Comparison of ENCODE assay signal across 8 cellular contexts in genomic region chr15:40807888-40808194, GRCh38. TPM values are rescaled to one million over a fixed set of nuclear protein-coding genes. Genes with fewer than 3 reads are reported as not detected.
DNase-seq lines count a peak whose midpoint lies in the region; ATAC-seq and TF ChIP-seq lines count a peak whose summit lies in the region.

No MANE protein-coding gene starts in this region.

- peak overlapping the region; percentile 82 for H3K4me2 ChIP-seq in skeletal muscle satellite cell (ENCODE audit: low read length)

- no peaks in the 10 kb centered on the region for H3K27me3 ChIP-seq in H7 (ENCODE audit: control insufficient read depth, insufficient read depth, low read length)
- no peaks in the 10 kb centered on the region for H3K27me3 ChIP-seq in gastroesophageal sphincter
- no peaks in the 10 kb centered on the region for H3K27me3 ChIP-seq in skeletal muscle satellite cell (ENCODE audit: control insufficient read depth, insufficient read depth, low read length)

- 4 to 16% methylated on average over 10 to 12 of the region's 13 CpGs for WGBS in gastroesophageal sphincter (ENCODE audit: low coverage in 1 of 2), 2 donors

- H3K27ac ChIP-seq in VCaP (peak overlapping the region; percentile 87; the same call in 1 of the 2 replicates), gastroesophageal sphincter (peak overlapping the region in 3 of 4 donors; percentile 96 to 98 (median 96))

- DNase-seq in H7 (no peak), NCI-H510A (lab: John Stamatoyannopoulos, UW) (no peak), NCI-H2171 (lab: John Stamatoyannopoulos, UW) (no peak), NCI-H748 (lab: John Stamatoyannopoulos, UW; ENCODE audit: unreplicated experiment) (no peak), cerebellum (ENCODE audit: low spot score) (no peak)

- TF ChIP-seq EP300 in gastroesophageal sphincter (IDR thresholded peaks at IDR 0.05), result no peak

- H3K36me3 ChIP-seq in H7 (replicated peaks; ENCODE audit: control insufficient read depth, insufficient read depth, low read length), result peaks cover 2% of the 10 kb centered on the region; the same call in 1 of the 2 replicates
- H3K36me3 ChIP-seq in gastroesophageal sphincter, result peaks cover 0 to 33% of the 10 kb centered on the region in 2 donors
- H3K36me3 ChIP-seq in skeletal muscle satellite cell (ENCODE audit: insufficient read depth, low read length), result peaks cover 21% of the 10 kb centered on the region

- no peak for ATAC-seq in gastroesophageal sphincter

- no peaks in the 10 kb centered on the region for H3K9me3 ChIP-seq in gastroesophageal sphincter
- H3K9me3 ChIP-seq in skeletal muscle satellite cell (replicated peaks; ENCODE audit: low read length), result no peaks in the 10 kb centered on the region

- peaks cover 3 to 42% (median 22%) of the 10 kb centered on the region in 3 donors for H3K4me1 ChIP-seq in gastroesophageal sphincter
- H3K4me1 ChIP-seq in skeletal muscle satellite cell (ENCODE audit: control insufficient read depth, insufficient read depth, low read length), result peaks cover 16% of the 10 kb centered on the region

- H3K9ac ChIP-seq in skeletal muscle satellite cell (ENCODE audit: low read depth, low read length), result peak overlapping the region; percentile 93

- TF ChIP-seq POLR2A in gastroesophageal sphincter (IDR thresholded peaks at IDR 0.05), result no peak

- H3K4me3 ChIP-seq in H7 (ENCODE audit: insufficient read depth, low read depth, low read length), result peak overlapping the region; percentile 100
- H3K4me3 ChIP-seq in gastroesophageal sphincter, result peak overlapping the region; percentile 70 to 88
- peak overlapping the region; percentile 87 for H3K4me3 ChIP-seq in skeletal muscle satellite cell (ENCODE audit: low read length)

- TF ChIP-seq CTCF in VCaP (conservative IDR thresholded peaks at IDR 0.05), result no peak
- no peak for TF ChIP-seq CTCF in gastroesophageal sphincter (IDR thresholded peaks at IDR 0.05)

RNA-seq across cellular contexts. Expression of gene DNAJC17, which starts 0.6 kb away (rescaled TPM):
- total RNA-seq in H7 (2014; rRNA removed; shearing (Covaris generic)), result 28.2 and 34.6 TPM in 2 replicates
- total RNA-seq in gastroesophageal sphincter (10 to 100 TPM in 3 of 4 donors, 1 to 10 TPM in 1; 7.8 to 20.5 (median 17.8) TPM), cerebellum (15.3 TPM)
- total RNA-seq in skeletal muscle satellite cell (2012; rRNA removed), result 10.7 and 13.9 TPM in 2 replicates

RNA-seq across cellular contexts. Expression of gene ZFYVE19, which starts 1.0 kb away (rescaled TPM):
- 25.5 and 30.0 TPM in 2 replicates for total RNA-seq in H7 (2014; rRNA removed; shearing (Covaris generic))
- 10 to 100 TPM; 13.3 to 25.5 (median 19.7) TPM for total RNA-seq in gastroesophageal sphincter
- 16.6 and 18.0 TPM in 2 replicates for total RNA-seq in skeletal muscle satellite cell (2012; rRNA removed)
- total RNA-seq in cerebellum, result 15.4 TPM

RNA-seq across cellular contexts. Expression of gene PPP1R14D, which starts 20.7 kb away (rescaled TPM):
- not detected in 2 replicates for total RNA-seq in H7 (2014; rRNA removed; shearing (Covaris generic))
- total RNA-seq in gastroesophageal sphincter, result not detected
- total RNA-seq in skeletal muscle satellite cell (2012; rRNA removed), result not detected in 2 replicates
- total RNA-seq in cerebellum, result not detected

RNA-seq across cellular contexts. Expression of gene SPINT1, which starts 36.0 kb away (rescaled TPM):
- 81.1 and 109 TPM in 2 replicates for total RNA-seq in H7 (2014; rRNA removed; shearing (Covaris generic))
- total RNA-seq in gastroesophageal sphincter (10 to 100 TPM in 1 of 4 donors, 1 to 10 TPM in 3; 2.0 to 29.8 (median 2.8) TPM), cerebellum (7.7 TPM)
- 0.22 and 0.25 TPM in 2 replicates for total RNA-seq in skeletal muscle satellite cell (2012; rRNA removed)

RNA-seq across cellular contexts. Expression of gene C15orf62, which starts 38.1 kb away (rescaled TPM):
- total RNA-seq in H7 (2014; rRNA removed; shearing (Covaris generic)), result 0.31 and 0.48 TPM in 2 replicates
- total RNA-seq in gastroesophageal sphincter (under 1 TPM; 0.16 to 0.42 (median 0.31) TPM), cerebellum (0.27 TPM)
- not detected in 2 replicates for total RNA-seq in skeletal muscle satellite cell (2012; rRNA removed)
